8 cellular contexts compared by ENCODE assay signal in the genomic region with DNA sequence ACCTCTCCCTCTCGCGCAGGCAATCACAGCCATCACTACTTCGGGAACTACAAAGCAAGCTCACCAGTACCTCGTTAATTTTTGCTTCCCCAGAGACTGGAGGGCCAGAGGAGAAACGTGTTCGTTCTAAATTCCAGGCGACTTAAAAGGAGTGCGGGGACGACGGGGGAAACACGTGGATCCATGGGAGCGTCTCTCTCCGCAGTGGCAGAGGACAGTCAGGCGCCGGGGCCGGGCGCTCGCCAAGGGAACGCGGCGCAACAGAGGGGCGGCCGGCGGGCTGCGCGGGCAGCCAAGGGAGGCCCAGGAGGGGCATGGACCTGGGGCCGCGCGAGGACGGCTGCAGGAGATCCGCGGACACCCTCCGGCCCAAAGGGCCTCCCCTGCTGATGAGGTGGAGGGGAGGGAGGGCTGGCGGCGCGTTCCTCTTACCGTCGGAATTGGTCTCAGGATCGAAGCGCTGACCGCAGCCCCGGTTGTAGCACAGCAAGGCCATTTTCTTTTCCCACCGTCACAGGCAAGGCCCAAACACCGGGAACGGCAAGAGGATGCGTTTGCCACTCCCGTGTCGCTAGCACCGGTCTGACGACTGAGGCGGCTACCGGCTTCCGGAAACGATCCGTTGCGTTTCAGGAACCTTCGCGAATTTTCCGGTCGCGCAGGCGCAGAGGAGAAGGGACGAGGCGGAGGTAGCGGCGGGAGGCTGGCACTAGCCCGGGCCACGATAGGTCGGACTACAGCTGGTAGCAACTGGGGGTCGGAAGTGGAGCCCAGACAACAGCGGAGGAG. TPM values are rescaled to one million over a fixed set of nuclear protein-coding genes. Genes with fewer than 3 reads are reported as not detected.
DNase-seq lines count a peak whose midpoint lies in the region; ATAC-seq, FAIRE-seq and TF ChIP-seq lines count a peak whose summit lies in the region.

A gene (minus strand): TSS at position 591 of the 789 bp plus-strand sequence. CDS start 95 bp downstream, at position 496.

- H3K9ac ChIP-seq in ES-I3 (ENCODE audit: low read depth, low read length): peak within 1 kb of the TSS; percentile 65

- no peaks in the 10 kb centered on the region for H3K27me3 Mint-ChIP-seq in nephron progenitor cell (ENCODE audit: low read depth, poor library complexity)
- no peaks in the 10 kb centered on the region for H3K27me3 Mint-ChIP-seq in stimulated activated naive CD8-positive, alpha-beta T cell treated with anti-CD3 and anti-CD28 coated beads, Interleukin-15, amount 100 ng/mL, for 72 hours

- H3K36me3 Mint-ChIP-seq in nephron progenitor cell (ENCODE audit: low read depth): peaks cover 26% of the 10 kb centered on the region

- peaks cover 11% of the 10 kb centered on the region for H3K9me3 Mint-ChIP-seq in nephron progenitor cell
- H3K9me3 Mint-ChIP-seq in stimulated activated naive CD8-positive, alpha-beta T cell treated with anti-CD3 and anti-CD28 coated beads, Interleukin-15, amount 100 ng/mL, for 72 hours: no peaks in the 10 kb centered on the region

- ATAC-seq in stimulated activated naive CD8-positive, alpha-beta T cell treated with anti-CD3 and anti-CD28 coated beads, Interleukin-15, amount 100 ng/mL, for 72 hours: peak; percentile 95

- no peak for TF ChIP-seq CTCF in fibroblast of villous mesenchyme (IDR thresholded peaks at IDR 0.05; ENCODE audit: insufficient read depth, low read depth, low read length)
- no peak for TF ChIP-seq CTCF in nephron progenitor cell (IDR thresholded peaks at IDR 0.05)

- H3K4me1 ChIP-seq in ES-I3 (ENCODE audit: insufficient read depth, low read length): no peaks in the 10 kb centered on the region; the same call in 1 of the 2 replicates

- H3K4me3 Mint-ChIP-seq in nephron progenitor cell: peak within 1 kb of the TSS; percentile 99
- H3K4me3 Mint-ChIP-seq in stimulated activated naive CD8-positive, alpha-beta T cell treated with anti-CD3 and anti-CD28 coated beads, Interleukin-15, amount 100 ng/mL, for 72 hours: peak within 1 kb of the TSS; percentile 93 to 98

- H3K4me1 Mint-ChIP-seq in nephron progenitor cell: peaks cover 44% of the 10 kb centered on the region
- H3K4me1 Mint-ChIP-seq in stimulated activated naive CD8-positive, alpha-beta T cell treated with anti-CD3 and anti-CD28 coated beads, Interleukin-15, amount 100 ng/mL, for 72 hours: peaks cover 47% of the 10 kb centered on the region

- peak within 1 kb of the TSS; percentile 83 for H3K4me3 ChIP-seq in fibroblast of villous mesenchyme (ENCODE audit: low read depth, low read length)

- no peak for FAIRE-seq in H54 (lab: Jason Lieb, UNC)

- DNase-seq in H54 (ENCODE audit: insufficient read length, low spot score) (peak; percentile 40), LoVo (ENCODE audit: low spot score) (peak; percentile 90), SHP77 treated with DMSO at 0.1 percent for 48 hours (lab: John Stamatoyannopoulos, UW) (peak; percentile 88), fibroblast of villous mesenchyme (ENCODE audit: low read depth) (peak; percentile 86), nephron progenitor cell (peak; percentile 89)
- peak; percentile 99 for DNase-seq in activated effector memory CD4-positive, alpha-beta T cell treated with anti-CD3 and anti-CD28 coated beads, Interleukin-2, amount 50 U/mL, for 16 hours
- peak; percentile 89 to 93 for DNase-seq in stimulated activated naive CD8-positive, alpha-beta T cell treated with anti-CD3 and anti-CD28 coated beads, Interleukin-15, amount 100 ng/mL, for 72 hours

- peak within 1 kb of the TSS; percentile 100 for H3K27ac Mint-ChIP-seq in nephron progenitor cell
- H3K27ac Mint-ChIP-seq in stimulated activated naive CD8-positive, alpha-beta T cell treated with anti-CD3 and anti-CD28 coated beads, Interleukin-15, amount 100 ng/mL, for 72 hours: peak within 1 kb of the TSS; percentile 96 to 97

- 0 out of 2 replicates have a peak, but pooled peaks cover 6% of the 10 kb centered on the region for H3K9me3 ChIP-seq in ES-I3 (ENCODE audit: control insufficient read depth, insufficient read depth, low read length)

- peak; percentile 71 for TF ChIP-seq POLR2A in H54 (IDR thresholded peaks at IDR 0.05; ENCODE audit: low read depth, low read length)

- no peaks in the 10 kb centered on the region for H3K36me3 ChIP-seq in ES-I3 (ENCODE audit: insufficient read depth, low read length)

RNA-seq across cellular contexts. Expression of the gene that starts here (rescaled TPM):
- 24.8 and 43.2 TPM in 2 replicates for total RNA-seq in fibroblast of villous mesenchyme

Comparison
In these comparisons a context has a peak if more than half of its experiments do, and no peak if none do; other contexts are left out.
1. Peak in every context shown above with its lines: DNase-seq, ATAC-seq and H3K4me3 ChIP-seq.
2. DNase-seq: peak in every context shown above with its lines; median percentile 99 in activated effector memory CD4-positive, alpha-beta T cell treated with anti-CD3 and anti-CD28 coated beads, Interleukin-2, amount 50 U/mL, for 16 hours; 91 in stimulated activated naive CD8-positive, alpha-beta T cell treated with anti-CD3 and anti-CD28 coated beads, Interleukin-15, amount 100 ng/mL, for 72 hours; 90 in LoVo; 89 in nephron progenitor cell; 88 in SHP77 treated with DMSO at 0.1 percent for 48 hours; 86 in fibroblast of villous mesenchyme; 40 in H54.